In the genomic region with DNA sequence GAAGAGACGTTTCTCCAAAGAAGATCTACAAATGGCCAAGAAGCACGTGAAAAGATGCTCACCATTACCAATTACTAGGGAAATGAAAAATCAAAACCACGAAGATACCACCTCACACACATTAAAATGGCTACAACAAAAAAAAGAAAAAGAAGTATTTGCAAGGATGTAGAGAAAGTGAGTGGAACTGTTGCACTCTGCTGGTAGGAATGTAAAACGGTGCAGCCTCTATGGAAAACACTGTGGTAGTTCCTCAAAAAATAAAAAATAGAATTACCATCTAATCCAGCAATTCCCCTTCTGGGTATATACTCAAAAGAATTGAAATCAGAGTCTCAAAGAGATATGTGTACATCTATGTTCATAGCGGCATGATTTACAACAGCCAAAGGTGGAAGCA, we compare ENCODE assay signal across 11 cellular contexts.
DNase-seq lines count a peak whose midpoint lies in the region; ATAC-seq and TF ChIP-seq lines count a peak whose summit lies in the region.
"Had no signal": no experiment of that assay in that cellular context is flagged by ENCODE, and none has a peak within 500 bp of the region (broad histone marks: within the 10 kb centered on the region; RNA-seq: fewer than 3 reads in every experiment).

No MANE protein-coding gene starts in this region.

- H3K56ac ChIP-seq in IMR-90 (ENCODE audit: extremely low read depth, insufficient read depth, low read length): no peak overlapping the region

- H3K36me3 ChIP-seq in IMR-90 (ENCODE audit: control insufficient read depth, insufficient read depth, low read length) (no peaks in the 10 kb centered on the region), body of pancreas (replicated peaks in 1 of 2; ENCODE audit: insufficient read depth in 1 of 2, low read depth in 2 of 2) (no peaks in the 10 kb centered on the region), kidney epithelial cell (ENCODE audit: control insufficient read depth, insufficient read depth, low read length) (no peaks in the 10 kb centered on the region)

- no peak overlapping the region for H2AK5ac ChIP-seq in IMR-90 (ENCODE audit: low read depth, low read length)

- no peak overlapping the region for H3K14ac ChIP-seq in IMR-90 (replicated peaks; ENCODE audit: low read depth, low read length)

- CTCF ChIA-PET in IMR-90 (lab: Yijun Ruan, JAX): no interaction called here

- no peak overlapping the region for H4K5ac ChIP-seq in IMR-90 (ENCODE audit: low read depth, low read length)

- no peak overlapping the region for H3K9ac ChIP-seq in IMR-90 (ENCODE audit: low read depth, low read length)

- no peak overlapping the region for H2BK15ac ChIP-seq in IMR-90 (ENCODE audit: low read depth, low read length)

- TF ChIP-seq POLR2A in IMR-90 (IDR thresholded peaks at IDR 0.05; ENCODE audit: low read depth, low read length) (no peak), body of pancreas (IDR thresholded peaks at IDR 0.05) (no peak)

- H4K8ac ChIP-seq in IMR-90 (ENCODE audit: low read depth in 2 of 2, low read length in 2 of 2): no peak overlapping the region

- no peak overlapping the region for H3K18ac ChIP-seq in IMR-90 (ENCODE audit: low read depth, low read length)

- POLR2A ChIA-PET in IMR-90 (lab: Charles Lee; ENCODE audit: unreplicated experiment): no interaction called here

- H3K4ac ChIP-seq in IMR-90 (ENCODE audit: low read depth, low read length): no peak overlapping the region

- peaks cover 7% of the 10 kb centered on the region; the same call in 1 of the 2 replicates for H3K9me1 ChIP-seq in IMR-90 (ENCODE audit: insufficient read depth, low read length)

- no TSS peak for BruUV-seq in IMR-90 (replicated peaks; lab: Mats Ljungman, UMichigan)

- TF ChIP-seq RAD21 in IMR-90 (IDR thresholded peaks at IDR 0.05; ENCODE audit: low read length): peak; percentile 46

- WGBS in IMR-90 (ENCODE audit: extremely low coverage in 2 of 2, insufficient read length in 1 of 2), 2 experiments: 100% methylated on average over 1 of the region's 5 CpGs; no CpG with 5 or more reads in 1 of the 2 experiments
- WGBS in body of pancreas, 2 donors: 69 to 70% methylated on average over 5 of the region's 5 CpGs

- intact Hi-C loops in IMR-90 (cut with micrococcal nuclease) (no loop called here), body of pancreas (cut with DNase I) (no loop called here)

- in situ Hi-C loops in IMR-90 (cut with MboI; ENCODE audit: low sequenced_read_pairs): no loop called here

- ATAC-seq in IMR-90 (ENCODE audit: low read depth) (peak; percentile 48; the same call in 1 of the 2 replicates), body of pancreas (no peak), GM21515 (IDR thresholded peaks at IDR 0.05; ENCODE audit: unreplicated experiment) (no peak)
- ATAC-seq: sciatic nerve had no signal

- no peak overlapping the region for H3K27ac ChIP-seq in IMR-90 (ENCODE audit: insufficient read depth, low read length)
- no peak overlapping the region for H3K27ac ChIP-seq in body of pancreas

- no peak overlapping the region for H2AK9ac ChIP-seq in IMR-90 (replicated peaks; ENCODE audit: low read depth, low read length, poor library complexity)

- H3K27me3 ChIP-seq in IMR-90 (ENCODE audit: control insufficient read depth, insufficient read depth, low read length) (no peaks in the 10 kb centered on the region), body of pancreas (no peaks in the 10 kb centered on the region), kidney epithelial cell (ENCODE audit: control insufficient read depth, insufficient read depth, low read length) (no peaks in the 10 kb centered on the region)

- no peaks in the 10 kb centered on the region for H3K4me1 ChIP-seq in IMR-90 (ENCODE audit: control insufficient read depth, insufficient read depth, low read length)
- no peaks in the 10 kb centered on the region for H3K4me1 ChIP-seq in body of pancreas

- H3K4me2 ChIP-seq in IMR-90 (ENCODE audit: low read depth, low read length): no peak overlapping the region

- H4K91ac ChIP-seq in IMR-90 (ENCODE audit: insufficient read depth, low read depth, low read length): no peak overlapping the region

- TF ChIP-seq CTCF in AG09309 (IDR thresholded peaks at IDR 0.05; ENCODE audit: control insufficient read depth, insufficient read depth, low read depth, low read length, missing control alignments): peak; percentile 50
- peak; percentile 67 for TF ChIP-seq CTCF in IMR-90 (conservative IDR thresholded peaks at IDR 0.05; ENCODE audit: low read depth, low read length)
- TF ChIP-seq CTCF in body of pancreas (IDR thresholded peaks at IDR 0.05): peak in 5 of 7 experiments; percentile 19 to 34 (median 26)
- TF ChIP-seq CTCF in kidney epithelial cell (IDR thresholded peaks at IDR 0.05; ENCODE audit: insufficient read depth, low read length, poor library complexity, severe bottlenecking): peak; percentile 69

- H3K4me3 ChIP-seq in AG09309 (ENCODE audit: control insufficient read depth, low read depth, low read length): no peak overlapping the region
- H3K4me3 ChIP-seq in IMR-90 (ENCODE audit: insufficient read depth, low read depth, low read length): no peak overlapping the region
- no peak overlapping the region for H3K4me3 ChIP-seq in body of pancreas
- H3K4me3 ChIP-seq in kidney epithelial cell (ENCODE audit: low read depth, low read length): no peak overlapping the region

- H2BK5ac ChIP-seq in IMR-90 (ENCODE audit: low read depth, low read length, poor library complexity, severe bottlenecking): no peak overlapping the region

- H4K20me1 ChIP-seq in IMR-90 (ENCODE audit: insufficient read depth, low read length): no peaks in the 10 kb centered on the region

- H2AFZ ChIP-seq in IMR-90 (replicated peaks; ENCODE audit: low read length, poor library complexity): no peak overlapping the region

- H2BK120ac ChIP-seq in IMR-90 (ENCODE audit: low read depth, low read length): no peak overlapping the region

- DNase-seq in AG09309 (ENCODE audit: low read depth) (no peak), IMR-90 (peak; percentile 48), body of pancreas (no peak), kidney epithelial cell (ENCODE audit: low read depth) (no peak), H4 (ENCODE audit: low spot score) (no peak), NCI-H1092 treated with DMSO at 0.1 percent for 48 hours (lab: John Stamatoyannopoulos, UW) (no peak), midbrain (lab: John Stamatoyannopoulos, UW) (no peak)
- DNase-seq: immature natural killer cell, NCI-H2081 treated with DMSO at 0.1 percent for 48 hours had no signal

- no peak overlapping the region for H3K23ac ChIP-seq in IMR-90 (ENCODE audit: low read depth, low read length)

- H3K9me3 ChIP-seq in IMR-90 (ENCODE audit: control insufficient read depth, insufficient read depth, low read length) (no peaks in the 10 kb centered on the region), body of pancreas (no peaks in the 10 kb centered on the region)

- peaks cover 0 to 6% of the 10 kb centered on the region in 2 experiments; a peak in 1 of 4 replicates for H3K79me1 ChIP-seq in IMR-90 (ENCODE audit: low read depth in 1 of 2, low read length in 2 of 2)

- no peak overlapping the region for H2BK20ac ChIP-seq in IMR-90 (ENCODE audit: low read depth, low read length)

- dilution Hi-C loops in IMR-90 (cut with HindIII; ENCODE audit: low sequenced_read_pairs, unreplicated experiment): no loop called here

TF ChIP-seq in IMR-90, 13 proteins besides CTCF, POLR2A, EP300 and RAD21:
- TF ChIP-seq SMC3 (IDR thresholded peaks at IDR 0.05; ENCODE audit: low read depth, low read length) (peak; percentile 45; the same call in 1 of the 2 replicates), MAFK (IDR thresholded peaks at IDR 0.05; ENCODE audit: low read depth, low read length) (no peak)
